Comparison of ENCODE assay signal across 1 cellular context in genomic region chr6:3453410-3453809, GRCh38.
TF ChIP-seq lines count a peak whose summit lies in the region.

No MANE protein-coding gene starts in this region.

TF ChIP-seq in HEK293, 187 proteins besides CTCF, POLR2A, EP300 and RAD21:
- TF ChIP-seq ZNF398 (tag by site-specific recombination; IDR thresholded peaks at IDR 0.05) (no peak), GLIS2 (tag by site-specific recombination; IDR thresholded peaks at IDR 0.05) (no peak), ZNF830 (tag by site-specific recombination; IDR thresholded peaks at IDR 0.05; ENCODE audit: low read depth) (no peak), KLF17 (tag by site-specific recombination; IDR thresholded peaks at IDR 0.05) (no peak), ZNF571 (tag by site-specific recombination; IDR thresholded peaks at IDR 0.05) (no peak), ZSCAN16 (tag by site-specific recombination; IDR thresholded peaks at IDR 0.05) (0 out of 2 replicates have a peak, but pooled peaks have one; percentile 35), ZNF473 (tag by site-specific recombination; IDR thresholded peaks at IDR 0.05) (no peak), FEZF1 (tag by site-specific recombination; IDR thresholded peaks at IDR 0.05) (no peak), ATF2 (tag by site-specific recombination; IDR thresholded peaks at IDR 0.05; ENCODE audit: low read depth) (no peak), ZNF221 (tag by site-specific recombination; IDR thresholded peaks at IDR 0.05; ENCODE audit: borderline replicate concordance) (no peak), ZBTB7A (tag by site-specific recombination; IDR thresholded peaks at IDR 0.05; ENCODE audit: low read depth) (no peak), ZNF16 (tag by site-specific recombination; IDR thresholded peaks at IDR 0.05; ENCODE audit: low read depth) (no peak), SCRT1 (tag by site-specific recombination; IDR thresholded peaks at IDR 0.05; ENCODE audit: borderline replicate concordance) (no peak), ZNF654 (tag by site-specific recombination; IDR thresholded peaks at IDR 0.05; ENCODE audit: low read depth) (peak; percentile 13; the same call in 1 of the 2 replicates), MZF1 (tag by site-specific recombination; IDR thresholded peaks at IDR 0.05; ENCODE audit: borderline replicate concordance) (no peak)
